Comparison of ENCODE assay signal across 16 cellular contexts in genomic region chr1:164473544-164473943, GRCh38.
"Had no signal": no experiment of that assay in that cellular context is flagged by ENCODE, and none has a peak within 500 bp of the region (broad histone marks: within the 10 kb centered on the region; RNA-seq: fewer than 3 reads in every experiment).

No MANE protein-coding gene starts in this region.

- H3K9ac ChIP-seq: neural progenitor cell had no signal

- FAIRE-seq: TTC549 had no signal

- H3K4me1 ChIP-seq: ascending aorta, esophagus squamous epithelium, neural progenitor cell, sigmoid colon had no signal

- DNase-seq: activated B cell treated with CpG ODN at 0.5 μM for 24 hours; activated CD4-positive, alpha-beta T cell treated with anti-CD3 and anti-CD28 coated beads for 48 hours; activated CD8-positive, alpha-beta memory T cell treated with anti-CD3 and anti-CD28 coated beads, Interleukin-2, amount 50 U/mL, for 4 hours; activated CD8-positive, alpha-beta T cell treated with anti-CD3 and anti-CD28 coated beads, Interleukin-2, amount 10 ng/mL, durations not matched to agents 7 days and 5 days; activated naive CD4-positive, alpha-beta T cell; activated naive CD8-positive, alpha-beta T cell treated with anti-CD3 and anti-CD28 coated beads, Interleukin-2, amount 50 U/mL, for 24 hours; esophagus squamous epithelium; glutamatergic neuron; immature natural killer cell; naive B cell; sigmoid colon; stimulated activated CD4-positive, alpha-beta T cell treated with anti-CD3 and anti-CD28 coated beads, Interleukin-1b, Interleukin-23, amount 100 ng/mL, for 48 hours had no signal

- H3K27ac ChIP-seq: ascending aorta, esophagus squamous epithelium, neural progenitor cell, sigmoid colon, thoracic aorta had no signal

- H3K27me3 ChIP-seq: ascending aorta, esophagus squamous epithelium, neural progenitor cell, sigmoid colon had no signal

- H3K9me3 ChIP-seq: ascending aorta, esophagus squamous epithelium, sigmoid colon, thoracic aorta had no signal

- ATAC-seq: activated CD8-positive, alpha-beta T cell treated with anti-CD3 and anti-CD28 coated beads, Interleukin-2, amount 10 ng/mL, durations not matched to agents 7 days and 5 days; activated naive CD8-positive, alpha-beta T cell treated with anti-CD3 and anti-CD28 coated beads, Interleukin-2, amount 50 U/mL, for 24 hours had no signal

- H3K36me3 ChIP-seq: ascending aorta, esophagus squamous epithelium, neural progenitor cell, sigmoid colon, thoracic aorta had no signal

- H3K4me3 ChIP-seq: ascending aorta, esophagus squamous epithelium, neural progenitor cell, sigmoid colon, thoracic aorta had no signal
